ENCODE assay signal across 11 cellular contexts in genomic region chr9:122835313-122835731, GRCh38. TPM values are rescaled to one million over a fixed set of nuclear protein-coding genes. Genes with fewer than 3 reads are reported as not detected.
DNase-seq lines count a peak whose midpoint lies in the region; ATAC-seq and TF ChIP-seq lines count a peak whose summit lies in the region.
"Had no signal": no experiment of that assay in that cellular context is flagged by ENCODE, and none has a peak within 500 bp of the region (broad histone marks: within the 10 kb centered on the region; RNA-seq: fewer than 3 reads in every experiment).

No MANE protein-coding gene starts in this region.

- H2AFZ ChIP-seq in SK-N-SH (ENCODE audit: low read depth) = 0 out of 2 replicates have a peak overlapping the region, but pooled peaks have one; percentile 16

- H3K27me3 Mint-ChIP-seq in stimulated activated naive CD8-positive, alpha-beta T cell treated with anti-CD3 and anti-CD28 coated beads, Interleukin-15, amount 100 ng/mL, for 72 hours = no peaks in the 10 kb centered on the region

- TF ChIP-seq CTCF in SK-N-SH (IDR thresholded peaks at IDR 0.05) = peak; percentile 10; the same call in 1 of the 2 replicates
- TF ChIP-seq CTCF in vagina (IDR thresholded peaks at IDR 0.05) = no peak

- H3K4me1 ChIP-seq in SK-N-SH (ENCODE audit: control insufficient read depth in 1 of 2, insufficient read depth in 2 of 2, low read depth in 1 of 2, low read length in 1 of 2) (no peaks in the 10 kb centered on the region), vagina (no peaks in the 10 kb centered on the region)

- TF ChIP-seq POLR2A in vagina (IDR thresholded peaks at IDR 0.05) = no peak

- H3K9me3 ChIP-seq in SK-N-SH (no peaks in the 10 kb centered on the region), vagina (no peaks in the 10 kb centered on the region)

- intact Hi-C loops in vagina (cut with DNase I) = no loop called here

- peaks cover 24% of the 10 kb centered on the region for H3K4me1 Mint-ChIP-seq in stimulated activated naive CD8-positive, alpha-beta T cell treated with anti-CD3 and anti-CD28 coated beads, Interleukin-15, amount 100 ng/mL, for 72 hours

- peak overlapping the region; percentile 80 to 86 for H3K4me3 Mint-ChIP-seq in stimulated activated naive CD8-positive, alpha-beta T cell treated with anti-CD3 and anti-CD28 coated beads, Interleukin-15, amount 100 ng/mL, for 72 hours

- H3K27ac Mint-ChIP-seq in stimulated activated naive CD8-positive, alpha-beta T cell treated with anti-CD3 and anti-CD28 coated beads, Interleukin-15, amount 100 ng/mL, for 72 hours = peak overlapping the region; percentile 92 to 95

- no peak overlapping the region for H3K9ac ChIP-seq in SK-N-SH

- no peaks in the 10 kb centered on the region for H4K20me1 ChIP-seq in SK-N-SH (ENCODE audit: insufficient read depth)

- H3K27ac ChIP-seq in SK-N-SH (ENCODE audit: low read depth in 2 of 2, low read length in 1 of 2) (no peak overlapping the region), vagina (no peak overlapping the region)

- ATAC-seq in stimulated activated naive CD8-positive, alpha-beta T cell treated with anti-CD3 and anti-CD28 coated beads, Interleukin-15, amount 100 ng/mL, for 72 hours = peak; percentile 79

- H3K79me2 ChIP-seq in SK-N-SH (ENCODE audit: insufficient read depth) = no peaks in the 10 kb centered on the region

- whole genome bisulfite sequencing in SK-N-SH (ENCODE audit: low lambda C conversion rate) = 91% methylated on average over 4 of the region's 4 CpGs

- H3K4me3 ChIP-seq in SK-N-SH (ENCODE audit: low read depth in 2 of 2, low read length in 1 of 2) (no peak overlapping the region), vagina (no peak overlapping the region)

- no peak for TF ChIP-seq EP300 in SK-N-SH (IDR thresholded peaks at IDR 0.05; ENCODE audit: borderline replicate concordance in 1 of 2, low read depth in 1 of 2, low read length in 1 of 2)

- H3K9me2 ChIP-seq in SK-N-SH = no peaks in the 10 kb centered on the region

- POLR2A ChIA-PET in SK-N-SH (lab: Yijun Ruan, JAX) = no interaction called here

- H3K9me3 Mint-ChIP-seq in stimulated activated naive CD8-positive, alpha-beta T cell treated with anti-CD3 and anti-CD28 coated beads, Interleukin-15, amount 100 ng/mL, for 72 hours = no peaks in the 10 kb centered on the region

- DNase-seq in activated effector memory CD4-positive, alpha-beta T cell treated with anti-CD3 and anti-CD28 coated beads, Interleukin-2, amount 50 U/mL, for 16 hours = peak; percentile 66
- no peak for DNase-seq in activated effector memory CD4-positive, alpha-beta T cell treated with Interleukin-2 at 50 U/mL for 16 hours
- peak; percentile 51 for DNase-seq in SK-N-SH
- DNase-seq in cerebellar nuclear complex (lab: John Stamatoyannopoulos, UW) = peak; percentile 80 to 93
- peak; percentile 16 to 30 for DNase-seq in stimulated activated naive CD8-positive, alpha-beta T cell treated with anti-CD3 and anti-CD28 coated beads, Interleukin-15, amount 100 ng/mL, for 72 hours
- DNase-seq in SHP77 treated with DMSO at 0.1 percent for 48 hours (lab: John Stamatoyannopoulos, UW) = no peak
- DNase-seq in vagina (ENCODE audit: extremely low spot score in 2 of 2) = no peak
- no peak for DNase-seq in glomerular visceral epithelial cell (ENCODE audit: extremely low spot score)
- DNase-seq: mesenchymal stem cell, NCI-H526 had no signal

- H3F3A ChIP-seq in SK-N-SH (replicated peaks; ENCODE audit: insufficient read depth) = peaks cover 2% of the 10 kb centered on the region

- H3K27me3 ChIP-seq in SK-N-SH (ENCODE audit: insufficient read depth) = no peaks in the 10 kb centered on the region
- no peaks in the 10 kb centered on the region for H3K27me3 ChIP-seq in vagina

- H3K36me3 ChIP-seq in SK-N-SH (replicated peaks in 1 of 2; ENCODE audit: control insufficient read depth in 1 of 2, insufficient read depth in 2 of 2, low read length in 1 of 2) = no peaks in the 10 kb centered on the region
- H3K36me3 ChIP-seq in vagina = no peaks in the 10 kb centered on the region

- H3K4me2 ChIP-seq in SK-N-SH = no peak overlapping the region

- TF ChIP-seq RAD21 in SK-N-SH (IDR thresholded peaks at IDR 0.05; ENCODE audit: low read length) = peak; percentile 45

- CTCF ChIA-PET in SK-N-SH (lab: Yijun Ruan, JAX) = interaction anchor here (0.7 to 1.5 kb wide), 5 partner anchors 9 to 515 kb away, joined by 3 to 4 read pairs (median 4); no protein-coding TSS in a partner anchor

TF ChIP-seq in SK-N-SH, 30 proteins besides CTCF, POLR2A, EP300 and RAD21:
- TF ChIP-seq SIN3A (IDR thresholded peaks at IDR 0.05; ENCODE audit: borderline replicate concordance, low read depth, low read length) = no peak
- TF ChIP-seq CHD2 (IDR thresholded peaks at IDR 0.05; ENCODE audit: low read length, partially characterized antibody) = no peak
- TF ChIP-seq IRF3 (IDR thresholded peaks at IDR 0.05; ENCODE audit: low read depth, low read length) = no peak
- TF ChIP-seq RFX5 (IDR thresholded peaks at IDR 0.05; ENCODE audit: low read length) = no peak
- no peak for TF ChIP-seq MXI1 (IDR thresholded peaks at IDR 0.05; ENCODE audit: low read depth, low read length)
- no peak for TF ChIP-seq TEAD4 (IDR thresholded peaks at IDR 0.05; ENCODE audit: borderline replicate concordance, insufficient read depth)
- no peak for TF ChIP-seq TCF12 (IDR thresholded peaks at IDR 0.05)
- no peak for TF ChIP-seq ZBTB33 (IDR thresholded peaks at IDR 0.05; ENCODE audit: borderline replicate concordance, low read depth)
- no peak for TF ChIP-seq SMC3 (IDR thresholded peaks at IDR 0.05; ENCODE audit: low read depth, low read length)
- TF ChIP-seq GATA2 (CRISPR knock-in tag; IDR thresholded peaks at IDR 0.05) = no peak
- TF ChIP-seq GABPA (IDR thresholded peaks at IDR 0.05; ENCODE audit: low read depth) = no peak

RNA-seq across cellular contexts. Expression of gene PDCL, which starts 6.9 kb away (rescaled TPM):
- polyA plus RNA-seq in SK-N-SH (2012; rRNA removed) = 11.9 and 12.1 TPM in 2 replicates
- 14.4 and 17.7 TPM in 2 replicates for polyA plus RNA-seq in SK-N-SH (2012; cell fraction: cytosol; rRNA removed)
- 6.3 and 8.1 TPM in 2 replicates for polyA plus RNA-seq in SK-N-SH (2012; cell fraction: nucleus; rRNA removed)
- 17.7 TPM for total RNA-seq in vagina

RNA-seq across cellular contexts. Expression of gene OR1K1, which starts 35.4 kb away (rescaled TPM):
- polyA plus RNA-seq in SK-N-SH (2012; rRNA removed) = not detected in 2 replicates
- not detected in 2 replicates for polyA plus RNA-seq in SK-N-SH (2012; cell fraction: cytosol; rRNA removed)
- not detected in 2 replicates for polyA plus RNA-seq in SK-N-SH (2012; cell fraction: nucleus; rRNA removed)
- not detected for total RNA-seq in vagina
- polyA plus RNA-seq: esophagus had no signal

RNA-seq across cellular contexts. Expression of gene OR5C1, which starts 46.6 kb away (rescaled TPM):
- polyA plus RNA-seq in SK-N-SH (2012; rRNA removed) = not detected in 2 replicates
- polyA plus RNA-seq in SK-N-SH (2012; cell fraction: cytosol; rRNA removed) = not detected in 2 replicates
- polyA plus RNA-seq in SK-N-SH (2012; cell fraction: nucleus; rRNA removed) = not detected in 2 replicates
- total RNA-seq in vagina = not detected
- polyA plus RNA-seq: esophagus had no signal

Comparison
In these comparisons a context has a peak if more than half of its experiments do, and no peak if none do; other contexts are left out.
1. DNase-seq: peak in activated effector memory CD4-positive, alpha-beta T cell treated with anti-CD3 and anti-CD28 coated beads, Interleukin-2, amount 50 U/mL, for 16 hours (single experiment), SK-N-SH (single experiment), cerebellar nuclear complex (2 of 2) and stimulated activated naive CD8-positive, alpha-beta T cell treated with anti-CD3 and anti-CD28 coated beads, Interleukin-15, amount 100 ng/mL, for 72 hours (2 of 2); none in activated effector memory CD4-positive, alpha-beta T cell treated with Interleukin-2 at 50 U/mL for 16 hours (single experiment), SHP77 treated with DMSO at 0.1 percent for 48 hours (single experiment), vagina (0 of 2) and glomerular visceral epithelial cell (single experiment).